Comparison of ENCODE assay signal across 24 cellular contexts in genomic region chr2:7077660-7078278, GRCh38.
A peak's percentile ranks its signal among the peaks of the same experiment; 100 is the strongest.
DNase-seq lines count a peak whose midpoint lies in the region; ATAC-seq and TF ChIP-seq lines count a peak whose summit lies in the region.
"Had no signal": no experiment of that assay in that cellular context is flagged by ENCODE, and none has a peak within 500 bp of the region (broad histone marks: within the 10 kb centered on the region; RNA-seq: fewer than 3 reads in every experiment).

No MANE protein-coding gene starts in this region.

- peaks cover 0 to 9% of the 10 kb centered on the region in 2 donors for H3K4me1 ChIP-seq in right atrium auricular region
- no peaks in the 10 kb centered on the region for H3K4me1 ChIP-seq in mesendoderm (ENCODE audit: control insufficient read depth, low read depth, low read length)
- H3K4me1 ChIP-seq in ovary (ENCODE audit: insufficient read depth): no peaks in the 10 kb centered on the region
- peaks cover 14% of the 10 kb centered on the region for H3K4me1 ChIP-seq in BE2C
- H3K4me1 ChIP-seq: transverse colon had no signal

- no CpG with 5 or more reads among the region's 10 CpGs for WGBS in mesendoderm (ENCODE audit: extremely low coverage, insufficient coverage, low lambda C conversion rate)
- whole genome bisulfite sequencing in ovary, 3 donors: 62 to 82% (median 76%) methylated on average over 10 of the region's 10 CpGs

- no peak overlapping the region for H3K18ac ChIP-seq in mesendoderm (ENCODE audit: low read length)

- H3K27me3 ChIP-seq in right atrium auricular region: no peaks in the 10 kb centered on the region
- no peaks in the 10 kb centered on the region for H3K27me3 ChIP-seq in mesendoderm (ENCODE audit: insufficient read depth, low read length, poor library complexity)
- no peaks in the 10 kb centered on the region for H3K27me3 ChIP-seq in ovary
- H3K27me3 ChIP-seq in BE2C: no peaks in the 10 kb centered on the region
- H3K27me3 ChIP-seq: BLaER1 treated with 17β-estradiol and CSF1 and Interleukin-3, amounts not matched to agents 10 nM and 100 nM; transverse colon had no signal

- no peak overlapping the region for H3K23ac ChIP-seq in mesendoderm (ENCODE audit: low read length)

- no peak overlapping the region for H3K4ac ChIP-seq in mesendoderm (ENCODE audit: low read depth, low read length)

- no peak overlapping the region for H4K5ac ChIP-seq in mesendoderm (ENCODE audit: low read length)

- H3K79me2 ChIP-seq in mesendoderm (ENCODE audit: control insufficient read depth, insufficient read depth, low read length): no peaks in the 10 kb centered on the region

- intact Hi-C loops in Right ventricle myocardium superior (cut with DNase I) (no loop called here), ovary (cut with DNase I) (no loop called here)

- no peak overlapping the region for H3K4me3 ChIP-seq in right atrium auricular region
- no peak overlapping the region for H3K4me3 ChIP-seq in fibroblast of pulmonary artery (replicated peaks; ENCODE audit: low read depth, low read length)
- no peak overlapping the region for H3K4me3 ChIP-seq in mesendoderm (ENCODE audit: low read length)
- H3K4me3 ChIP-seq in ovary: no peak overlapping the region
- H3K4me3 ChIP-seq in BE2C (ENCODE audit: low read depth, low read length): no peak overlapping the region
- H3K4me3 ChIP-seq: BLaER1 treated with 17β-estradiol and CSF1 and Interleukin-3, amounts not matched to agents 10 nM and 100 nM; K562; PC-9; transverse colon had no signal

- ATAC-seq in Right ventricle myocardium superior (ENCODE audit: poor library complexity): peak; percentile 71
- ATAC-seq in activated CD4-positive, CD25-positive, alpha-beta regulatory T cell treated with anti-CD3 and anti-CD28 coated beads, Interleukin-2, amount 50 U/mL, for 24 hours: no peak
- ATAC-seq: activated CD8-positive, alpha-beta T cell treated with anti-CD3 and anti-CD28 coated beads, Interleukin-2, amount 10 ng/mL, durations not matched to agents 7 days and 5 days; effector memory CD8-positive, alpha-beta T cell; K562; natural killer cell had no signal

- TF ChIP-seq EP300 in ovary (IDR thresholded peaks at IDR 0.05): no peak

- no peak overlapping the region for H3K9ac ChIP-seq in mesendoderm (ENCODE audit: low read length)
- H3K9ac ChIP-seq: BLaER1 treated with 17β-estradiol and CSF1 and Interleukin-3, amounts not matched to agents 10 nM and 100 nM had no signal

- H2AK5ac ChIP-seq in mesendoderm (ENCODE audit: low read length): no peak overlapping the region

- no peak overlapping the region for H2BK120ac ChIP-seq in mesendoderm (ENCODE audit: low read depth, low read length)

- peak overlapping the region in 1 of 2 donors; percentile 6 for H3K27ac ChIP-seq in right atrium auricular region
- H3K27ac ChIP-seq in mesendoderm (ENCODE audit: low read depth, low read length): no peak overlapping the region
- H3K27ac ChIP-seq in ovary: no peak overlapping the region
- H3K27ac ChIP-seq: BLaER1 treated with 17β-estradiol and CSF1 and Interleukin-3, amounts not matched to agents 10 nM and 100 nM; PC-9; transverse colon had no signal

- H3K4me2 ChIP-seq in mesendoderm (ENCODE audit: low read length): no peak overlapping the region
- H3K4me2 ChIP-seq: BLaER1 treated with 17β-estradiol and CSF1 and Interleukin-3, amounts not matched to agents 10 nM and 100 nM; PC-9 had no signal

- H3K56ac ChIP-seq in mesendoderm (ENCODE audit: low read length): no peak overlapping the region

- H3K36me3 ChIP-seq in right atrium auricular region: no peaks in the 10 kb centered on the region
- no peaks in the 10 kb centered on the region for H3K36me3 ChIP-seq in mesendoderm (ENCODE audit: control insufficient read depth, insufficient read depth, low read length)
- no peaks in the 10 kb centered on the region for H3K36me3 ChIP-seq in ovary
- no peaks in the 10 kb centered on the region for H3K36me3 ChIP-seq in BE2C
- H3K36me3 ChIP-seq: BLaER1 treated with 17β-estradiol and CSF1 and Interleukin-3, amounts not matched to agents 10 nM and 100 nM; transverse colon had no signal

- no peak for TF ChIP-seq POLR2A in ovary (IDR thresholded peaks at IDR 0.05)

- TF ChIP-seq CTCF in right atrium auricular region (IDR thresholded peaks at IDR 0.05): no peak
- TF ChIP-seq CTCF in fibroblast of pulmonary artery (IDR thresholded peaks at IDR 0.05; ENCODE audit: low read length, missing control alignments): no peak
- TF ChIP-seq CTCF in ovary (IDR thresholded peaks at IDR 0.05): no peak
- no peak for TF ChIP-seq CTCF in BE2C (IDR thresholded peaks at IDR 0.05; ENCODE audit: low read depth, low read length)

- H3K9me3 ChIP-seq in right atrium auricular region (no peaks in the 10 kb centered on the region), ovary (no peaks in the 10 kb centered on the region), BE2C (no peaks in the 10 kb centered on the region)
- H3K9me3 ChIP-seq: transverse colon had no signal

- H2BK5ac ChIP-seq in mesendoderm (ENCODE audit: low read length): no peak overlapping the region

- H3K79me1 ChIP-seq in mesendoderm (ENCODE audit: low read length): no peaks in the 10 kb centered on the region

- DNase-seq in Right ventricle myocardium superior (no peak), right atrium auricular region (ENCODE audit: low spot score) (no peak), fibroblast of pulmonary artery (ENCODE audit: low read depth) (peak; percentile 88), mesendoderm (peak; percentile 70), ovary (no peak), dedifferentiated amniotic fluid mesenchymal stem cell (ENCODE audit: extremely low spot score) (no peak), BE2C (no peak)
- DNase-seq: activated CD4-positive, alpha-beta T cell treated with anti-CD3 and anti-CD28 coated beads for 1 hour; activated CD8-positive, alpha-beta T cell treated with anti-CD3 and anti-CD28 coated beads, Interleukin-2, amount 10 ng/mL, durations not matched to agents 7 days and 5 days; activated gamma-delta T cell; activated T-cell treated with anti-CD3 and anti-CD28 coated beads for 4 hours; Calu3; effector memory CD8-positive, alpha-beta T cell; head of caudate nucleus; MM.1S; natural killer cell; NCI-H146; NCI-H524; NK-92 treated with Interleukin-12 subunit alpha and Interleukin-12 subunit beta, amount 100 ng/mL, for 24 hours; PC-9; transverse colon had no signal

- H4K8ac ChIP-seq in mesendoderm (ENCODE audit: low read depth, low read length): no peak overlapping the region

- H2BK15ac ChIP-seq in mesendoderm (replicated peaks; ENCODE audit: low read depth): no peak overlapping the region

Comparison
In these comparisons a context has a peak if more than half of its experiments do, and no peak if none do; other contexts are left out.
1. DNase-seq: peak in fibroblast of pulmonary artery (single experiment) and mesendoderm (single experiment); none in Right ventricle myocardium superior (single experiment), right atrium auricular region (single experiment), ovary (0 of 5), dedifferentiated amniotic fluid mesenchymal stem cell (single experiment) and BE2C (single experiment).